Comparison of ENCODE assay signal across 23 cellular contexts in genomic region chr1:221089273-221089672, GRCh38.
DNase-seq lines count a peak whose midpoint lies in the region; ATAC-seq, FAIRE-seq and TF ChIP-seq lines count a peak whose summit lies in the region.
"Had no signal": no experiment of that assay in that cellular context is flagged by ENCODE, and none has a peak within 500 bp of the region (broad histone marks: within the 10 kb centered on the region; RNA-seq: fewer than 3 reads in every experiment).

No MANE protein-coding gene starts in this region.

- TF ChIP-seq CTCF in Calu3 (IDR thresholded peaks at IDR 0.05; ENCODE audit: unreplicated experiment) (no peak), endothelial cell of umbilical vein (IDR thresholded peaks at IDR 0.05; ENCODE audit: extremely low read depth in 1 of 2, insufficient read depth in 1 of 2, low read depth in 1 of 2, low read length in 2 of 2) (no peak), omental fat pad (IDR thresholded peaks at IDR 0.05) (no peak)

- DNase-seq in Calu3 = no peak
- DNase-seq in RCC 7860 (ENCODE audit: low spot score) = peak; percentile 77
- DNase-seq in endothelial cell of umbilical vein (ENCODE audit: low read depth, low spot score) = peak; percentile 19
- no peak for DNase-seq in omental fat pad (ENCODE audit: low spot score)
- no peak for DNase-seq in NCI-H2107 (lab: John Stamatoyannopoulos, UW)
- DNase-seq: activated CD8-positive, alpha-beta T cell treated with anti-CD3 and anti-CD28 coated beads for 36 hours; activated T-cell treated with anti-CD3 and anti-CD28 coated beads, Interleukin-2, amount 50 U/mL, for 4 hours; effector memory CD4-positive, alpha-beta T cell; Kasumi-1; NCI-H1417 treated with DMSO at 0.1 percent for 48 hours; NCI-H345; NK-92 treated with Interleukin-12 subunit alpha and Interleukin-12 subunit beta, amount 100 ng/mL, for 24 hours; pancreas; T-helper 1 cell; testis had no signal

- POLR2A ChIA-PET in endothelial cell of umbilical vein (lab: Charles Lee) = no interaction called here

- no peaks in the 10 kb centered on the region for H3K27me3 Mint-ChIP-seq in Calu3 (ENCODE audit: unreplicated experiment)
- H3K27me3 Mint-ChIP-seq: activated CD8-positive, alpha-beta T cell treated with anti-CD3 and anti-CD28 coated beads for 36 hours; activated naive CD8-positive, alpha-beta T cell; B cell had no signal

- no peaks in the 10 kb centered on the region for H3K36me3 Mint-ChIP-seq in Calu3 (ENCODE audit: insufficient read depth, unreplicated experiment)
- H3K36me3 Mint-ChIP-seq: activated naive CD8-positive, alpha-beta T cell; WTC11 had no signal

- H3K4me1 Mint-ChIP-seq in Calu3 (ENCODE audit: low read depth, unreplicated experiment) = peaks cover 22% of the 10 kb centered on the region

- peak overlapping the region; percentile 15 for H3K27ac ChIP-seq in endothelial cell of umbilical vein (ENCODE audit: insufficient read depth, low read depth, low read length)
- H3K27ac ChIP-seq: pancreas, skin epidermis, testis had no signal

- CTCF ChIA-PET in Calu3 (lab: Charles Lee) = interaction anchor here (1.2 kb wide), 1 partner anchor 28 kb away, joined by 3 read pairs; no protein-coding TSS in a partner anchor
- CTCF ChIA-PET in endothelial cell of umbilical vein (lab: Charles Lee) = no interaction called here

- peak overlapping the region; percentile 63 for H2AFZ ChIP-seq in endothelial cell of umbilical vein (ENCODE audit: low read depth, low read length)

- no peaks in the 10 kb centered on the region for H3K27me3 ChIP-seq in endothelial cell of umbilical vein (ENCODE audit: control insufficient read depth in 2 of 2, insufficient read depth in 2 of 2, low read length in 2 of 2)
- H3K27me3 ChIP-seq: pancreas, testis had no signal

- H3K9me3 Mint-ChIP-seq in Calu3 (ENCODE audit: low read depth, unreplicated experiment) = peaks cover 2% of the 10 kb centered on the region
- H3K9me3 Mint-ChIP-seq: activated CD8-positive, alpha-beta T cell treated with anti-CD3 and anti-CD28 coated beads for 36 hours; activated T-cell treated with anti-CD3 and anti-CD28 coated beads, Interleukin-2, amount 50 U/mL, for 4 hours; WTC11 had no signal

- no peaks in the 10 kb centered on the region for H3K9me3 ChIP-seq in endothelial cell of umbilical vein (replicated peaks; ENCODE audit: control insufficient read depth, insufficient read depth, low read length)
- H3K9me3 ChIP-seq: HAP-1, pancreas, testis had no signal

- H3K4me3 ChIP-seq in endothelial cell of umbilical vein (replicated peaks in 1 of 3; ENCODE audit: insufficient read depth in 1 of 3, low read depth in 1 of 3, low read length in 3 of 3) = no peak overlapping the region
- H3K4me3 ChIP-seq: HAP-1, pancreas, skin epidermis, testis had no signal

- no peaks in the 10 kb centered on the region for H3K79me2 ChIP-seq in endothelial cell of umbilical vein (ENCODE audit: control insufficient read depth, insufficient read depth, low read length)

- ATAC-seq in omental fat pad (ENCODE audit: low FRiP score) (peak; percentile 61), GM19035 (IDR thresholded peaks at IDR 0.05; ENCODE audit: unreplicated experiment) (no peak), HG03159 (IDR thresholded peaks at IDR 0.05; ENCODE audit: unreplicated experiment) (no peak), HG02623 (IDR thresholded peaks at IDR 0.05; ENCODE audit: unreplicated experiment) (no peak)
- ATAC-seq: activated CD8-positive, alpha-beta T cell treated with anti-CD3 and anti-CD28 coated beads for 36 hours; activated T-cell treated with anti-CD3 and anti-CD28 coated beads, Interleukin-2, amount 50 U/mL, for 4 hours; WTC11 had no signal

- H3K4me3 Mint-ChIP-seq in Calu3 (ENCODE audit: low read depth, unreplicated experiment) = no peak overlapping the region
- H3K4me3 Mint-ChIP-seq: activated CD8-positive, alpha-beta T cell treated with anti-CD3 and anti-CD28 coated beads for 36 hours; activated naive CD8-positive, alpha-beta T cell; activated T-cell treated with anti-CD3 and anti-CD28 coated beads, Interleukin-2, amount 50 U/mL, for 4 hours; B cell; WTC11 had no signal

- FAIRE-seq in RCC 7860 (lab: Jason Lieb, UNC) = no peak
- FAIRE-seq in endothelial cell of umbilical vein (lab: Jason Lieb, UNC) = no peak

- BruUV-seq in Calu3 (replicated peaks; lab: Mats Ljungman, UMichigan) (no TSS peak), endothelial cell of umbilical vein (replicated peaks; lab: Mats Ljungman, UMichigan) (no TSS peak)

- H3K9ac ChIP-seq in endothelial cell of umbilical vein (replicated peaks; ENCODE audit: extremely low read depth, insufficient read depth, low read length) = no peak overlapping the region

- peaks cover 11% of the 10 kb centered on the region for H3K4me1 ChIP-seq in endothelial cell of umbilical vein (ENCODE audit: control insufficient read depth, extremely low read depth, insufficient read depth, low read length)
- H3K4me1 ChIP-seq: HAP-1, pancreas, testis had no signal

- peak overlapping the region; percentile 50 for H3K27ac Mint-ChIP-seq in Calu3 (ENCODE audit: unreplicated experiment)
- H3K27ac Mint-ChIP-seq: activated CD8-positive, alpha-beta T cell treated with anti-CD3 and anti-CD28 coated beads for 36 hours; activated naive CD8-positive, alpha-beta T cell; B cell; WTC11 had no signal

- no peak overlapping the region for H3K4me2 ChIP-seq in endothelial cell of umbilical vein (ENCODE audit: insufficient read depth, low read length)

- no peaks in the 10 kb centered on the region for H3K9me1 ChIP-seq in endothelial cell of umbilical vein (replicated peaks; ENCODE audit: control insufficient read depth, extremely low read depth, insufficient read depth, low read length)

- no peaks in the 10 kb centered on the region for H3K36me3 ChIP-seq in endothelial cell of umbilical vein (ENCODE audit: control insufficient read depth in 2 of 2, extremely low read depth in 1 of 2, insufficient read depth in 2 of 2, low read length in 2 of 2)
- H3K36me3 ChIP-seq: HAP-1, pancreas had no signal

- TF ChIP-seq POLR2A in endothelial cell of umbilical vein (IDR thresholded peaks at IDR 0.05; ENCODE audit: low read depth, low read length) = no peak

- dilution Hi-C loops in endothelial cell of umbilical vein (cut with MboI; ENCODE audit: extremely low pct_ligation_motif_present, low sequenced_read_pairs) = no loop called here

- H4K20me1 ChIP-seq in endothelial cell of umbilical vein (replicated peaks; ENCODE audit: control insufficient read depth, extremely low read depth, insufficient read depth, low read length) = no peaks in the 10 kb centered on the region

- intact Hi-C loops in Calu3 (cut with micrococcal nuclease; ENCODE audit: unreplicated experiment) (no loop called here), endothelial cell of umbilical vein (cut with micrococcal nuclease) (loop anchor here (5.0 kb wide), 2 partner anchors 57 to 113 kb away; no protein-coding TSS in a partner anchor)

TF ChIP-seq in endothelial cell of umbilical vein, 7 proteins besides CTCF, POLR2A, EP300 and RAD21:
- TF ChIP-seq FOS (IDR thresholded peaks at IDR 0.05; ENCODE audit: borderline replicate concordance, insufficient read depth, low read length) (peak; percentile 20), EZH2 (IDR thresholded peaks at IDR 0.05; ENCODE audit: borderline replicate concordance, low read depth, low read length, severe bottlenecking) (no peak), MAX (IDR thresholded peaks at IDR 0.05; ENCODE audit: insufficient read depth, insufficient read length) (no peak), MYC (IDR thresholded peaks at IDR 0.05; ENCODE audit: low read depth, low read length) (no peak)

Comparison
In these comparisons a context has a peak if more than half of its experiments do, and no peak if none do; other contexts are left out.
1. DNase-seq: peak in RCC 7860 (single experiment) and endothelial cell of umbilical vein (single experiment); none in Calu3 (single experiment), omental fat pad (single experiment) and NCI-H2107 (single experiment).